8 cellular contexts compared by ENCODE assay signal in the genomic region with DNA sequence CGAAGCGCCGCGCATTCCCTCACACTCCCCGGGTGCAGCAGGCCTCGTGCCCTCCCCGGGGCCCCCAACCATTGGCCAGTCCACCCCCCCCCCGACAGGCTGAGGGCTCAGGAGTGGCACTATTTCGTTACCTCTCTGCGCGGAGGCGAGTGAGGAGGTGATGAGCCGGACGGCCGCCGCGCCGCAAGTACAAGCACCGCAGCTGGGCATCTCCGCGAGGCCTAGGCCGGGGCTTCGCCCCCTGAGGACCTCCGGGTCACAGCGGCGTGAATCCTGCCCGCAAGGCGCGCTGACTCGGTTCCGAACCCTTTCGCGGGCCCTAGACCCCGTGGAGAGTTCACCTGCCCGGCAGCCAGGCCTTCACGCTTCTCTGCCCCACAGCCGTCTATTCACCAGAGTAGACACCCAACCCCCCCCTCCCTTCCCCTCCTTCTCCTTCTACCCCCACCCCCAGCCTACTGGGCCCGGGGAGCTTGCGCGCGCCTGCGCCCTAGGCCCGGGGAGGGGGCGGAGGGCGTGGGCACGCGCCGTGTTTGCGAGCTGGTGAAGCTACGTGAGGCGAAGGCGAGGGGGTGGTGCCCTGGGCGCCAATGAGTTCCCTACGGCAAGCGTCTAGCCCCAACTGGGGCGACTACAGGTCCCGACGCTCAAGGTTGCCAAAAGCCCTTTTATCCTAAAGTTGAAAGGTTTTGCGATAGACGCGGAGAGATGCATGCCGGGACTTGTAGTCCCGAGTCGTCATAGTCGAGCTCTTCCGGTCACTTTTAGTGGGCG. TPM values are rescaled to one million over a fixed set of nuclear protein-coding genes. Genes with fewer than 3 reads are reported as not detected.
DNase-seq lines count a peak whose midpoint lies in the region; ATAC-seq and TF ChIP-seq lines count a peak whose summit lies in the region.

TSS of gene CLPX (minus strand) at position 399 of the 774 bp plus-strand sequence. CDS start at position 210, 189 bp downstream.

- peak; percentile 78 for TF ChIP-seq POLR2A in GM19099 (IDR thresholded peaks at IDR 0.05; ENCODE audit: extremely low read depth, insufficient read length, low read depth)

- peak; percentile 100 for DNase-seq in AG20443 (ENCODE audit: low spot score)
- DNase-seq in NCI-H460 (ENCODE audit: extremely low read depth, low read depth), result peak; percentile 85
- peak; percentile 88 for DNase-seq in activated CD4-positive, CD25-positive, alpha-beta regulatory T cell treated with anti-CD3 and anti-CD28 coated beads, Interleukin-2, amount 50 U/mL, for 72 hours
- peak; percentile 95 for DNase-seq in cerebellar cortex (ENCODE audit: low spot score)
- peak; percentile 95 for DNase-seq in islet precursor cell
- DNase-seq in stimulated activated CD4-positive, alpha-beta T cell treated with anti-CD3 and anti-CD28 coated beads, Interleukin-12 subunit alpha, Interleukin-12 subunit beta, amount 100 ng/mL, for 4 hours, result peak; percentile 86

- ATAC-seq in HG03432 (IDR thresholded peaks at IDR 0.05; ENCODE audit: unreplicated experiment), result peak; percentile 73

RNA-seq across cellular contexts. Expression of gene CLPX, which starts in this region (rescaled TPM):
- total RNA-seq in NCI-H460 (2014; rRNA removed; shearing (Covaris generic)), result 42.0 and 55.4 TPM in 2 replicates
- 25.7 and 61.5 TPM in 2 replicates for polyA plus RNA-seq in NCI-H460 (2014; cell fraction: nucleus; rRNA removed)

Comparison
In these comparisons a context has a peak if more than half of its experiments do, and no peak if none do; other contexts are left out.
1. Peak in every context shown above with its lines: DNase-seq and ATAC-seq.